Comparison of ENCODE assay signal across 28 cellular contexts in genomic region chr17:79153367-79154130, GRCh38.
"Had no signal": no experiment of that assay in that cellular context is flagged by ENCODE, and none has a peak within 500 bp of the region (broad histone marks: within the 10 kb centered on the region; RNA-seq: fewer than 3 reads in every experiment).

No MANE protein-coding gene starts in this region.

- H3K4me3 ChIP-seq: ascending aorta, cardiac muscle cell, SJCRH30, SK-N-MC had no signal

- H3K4me1 ChIP-seq: ascending aorta, SJCRH30 had no signal

- H3K4me3 Mint-ChIP-seq: activated CD4-positive, alpha-beta memory T cell treated with anti-CD3 and anti-CD28 coated beads, Interleukin-2, amount 10 ng/mL, durations not matched to agents 7 days and 5 days; activated CD4-positive, alpha-beta T cell treated with anti-CD3 and anti-CD28 coated beads for 36 hours; activated CD8-positive, alpha-beta memory T cell treated with anti-CD3 and anti-CD28 coated beads, Interleukin-2, amount 10 ng/mL, durations not matched to agents 7 days and 5 days; activated naive CD8-positive, alpha-beta T cell treated with anti-CD3 and anti-CD28 coated beads for 36 hours; central memory CD8-positive, alpha-beta T cell; T-helper 2 cell treated with Interferon-gamma antibody and Interleukin-4, amounts not matched to agents 5 μg/mL and 100 μg/mL, for 36 hours; WTC11 had no signal

- H3K36me3 ChIP-seq: ascending aorta, cardiac muscle cell, SJCRH30 had no signal

- H3K9me3 ChIP-seq: ascending aorta, SJCRH30 had no signal

- H3K27me3 ChIP-seq: ascending aorta, cardiac muscle cell had no signal

- H3K27me3 Mint-ChIP-seq: activated CD4-positive, alpha-beta memory T cell treated with anti-CD3 and anti-CD28 coated beads, Interleukin-2, amount 10 ng/mL, durations not matched to agents 7 days and 5 days; activated CD4-positive, alpha-beta T cell treated with anti-CD3 and anti-CD28 coated beads for 36 hours; activated CD8-positive, alpha-beta memory T cell treated with anti-CD3 and anti-CD28 coated beads, Interleukin-2, amount 10 ng/mL, durations not matched to agents 7 days and 5 days; central memory CD8-positive, alpha-beta T cell had no signal

- H3K27ac ChIP-seq: ascending aorta, cardiac muscle cell, SJCRH30, SK-N-MC had no signal

- ATAC-seq: activated CD4-positive, alpha-beta T cell treated with anti-CD3 and anti-CD28 coated beads for 36 hours; activated CD4-positive, CD25-positive, alpha-beta regulatory T cell treated with anti-CD3 and anti-CD28 coated beads, Interleukin-2, amount 50 U/mL, for 24 hours; activated CD8-positive, alpha-beta memory T cell treated with anti-CD3 and anti-CD28 coated beads, Interleukin-2, amount 10 ng/mL, durations not matched to agents 7 days and 5 days had no signal

- H3K4me1 Mint-ChIP-seq: activated CD4-positive, alpha-beta memory T cell treated with anti-CD3 and anti-CD28 coated beads, Interleukin-2, amount 10 ng/mL, durations not matched to agents 7 days and 5 days; activated CD4-positive, alpha-beta T cell treated with anti-CD3 and anti-CD28 coated beads for 36 hours; activated CD8-positive, alpha-beta memory T cell treated with anti-CD3 and anti-CD28 coated beads, Interleukin-2, amount 10 ng/mL, durations not matched to agents 7 days and 5 days; activated naive CD8-positive, alpha-beta T cell treated with anti-CD3 and anti-CD28 coated beads for 36 hours; central memory CD8-positive, alpha-beta T cell had no signal

- H3K9me3 Mint-ChIP-seq: activated CD4-positive, alpha-beta memory T cell treated with anti-CD3 and anti-CD28 coated beads, Interleukin-2, amount 10 ng/mL, durations not matched to agents 7 days and 5 days; activated naive CD8-positive, alpha-beta T cell treated with anti-CD3 and anti-CD28 coated beads for 36 hours; central memory CD8-positive, alpha-beta T cell; T-helper 2 cell treated with Interferon-gamma antibody and Interleukin-4, amounts not matched to agents 5 μg/mL and 100 μg/mL, for 36 hours; WTC11 had no signal

- DNase-seq: activated CD4-positive, alpha-beta memory T cell treated with anti-CD3 and anti-CD28 coated beads, Interleukin-2, amount 10 ng/mL, durations not matched to agents 7 days and 5 days; activated CD4-positive, alpha-beta T cell treated with anti-CD3 and anti-CD28 coated beads for 36 hours; activated CD8-positive, alpha-beta memory T cell treated with anti-CD3 and anti-CD28 coated beads for 24 hours; activated CD8-positive, alpha-beta memory T cell treated with anti-CD3 and anti-CD28 coated beads, Interleukin-2, amount 10 ng/mL, durations not matched to agents 7 days and 5 days; activated CD8-positive, alpha-beta memory T cell treated with anti-CD3 and anti-CD28 coated beads, Interleukin-2, amount 50 U/mL, for 48 hours; activated effector memory CD4-positive, alpha-beta T cell treated with anti-CD3 and anti-CD28 coated beads, Interleukin-2, amount 50 U/mL, for 16 hours; activated naive CD4-positive, alpha-beta T cell; activated naive CD4-positive, alpha-beta T cell treated with anti-CD3 and anti-CD28 coated beads, Interleukin-2, amount 50 U/mL, for 16 hours; activated naive CD8-positive, alpha-beta T cell treated with anti-CD3 and anti-CD28 coated beads for 36 hours; activated T-cell treated with anti-CD3 and anti-CD28 coated beads, Interleukin-2, amount 50 U/mL, for 48 hours; amniotic stem cell; MM.1S; MV-4-11; NCI-H1092; NCI-H1436 treated with DMSO at 0.1 percent for 48 hours; NCI-H1694 treated with DMSO at 0.1 percent for 48 hours; NCI-H345; NCI-H524 treated with DMSO at 0.1 percent for 48 hours; SHP77; SJCRH30 had no signal

- H3K36me3 Mint-ChIP-seq: activated CD8-positive, alpha-beta memory T cell treated with anti-CD3 and anti-CD28 coated beads, Interleukin-2, amount 10 ng/mL, durations not matched to agents 7 days and 5 days; activated naive CD8-positive, alpha-beta T cell treated with anti-CD3 and anti-CD28 coated beads for 36 hours; WTC11 had no signal

- FAIRE-seq: TTC549 had no signal

- H3K27ac Mint-ChIP-seq: activated CD4-positive, alpha-beta memory T cell treated with anti-CD3 and anti-CD28 coated beads, Interleukin-2, amount 10 ng/mL, durations not matched to agents 7 days and 5 days; activated CD4-positive, alpha-beta T cell treated with anti-CD3 and anti-CD28 coated beads for 36 hours; activated CD8-positive, alpha-beta memory T cell treated with anti-CD3 and anti-CD28 coated beads, Interleukin-2, amount 10 ng/mL, durations not matched to agents 7 days and 5 days; activated naive CD8-positive, alpha-beta T cell treated with anti-CD3 and anti-CD28 coated beads for 36 hours; T-helper 2 cell treated with Interferon-gamma antibody and Interleukin-4, amounts not matched to agents 5 μg/mL and 100 μg/mL, for 36 hours; WTC11 had no signal
